ENCODE assay signal across 8 cellular contexts in genomic region chr1:67429011-67429527, GRCh38. TPM values are rescaled to one million over a fixed set of nuclear protein-coding genes. Genes with fewer than 3 reads are reported as not detected.
A peak's percentile ranks its signal among the peaks of the same experiment; 100 is the strongest.
DNase-seq lines count a peak whose midpoint lies in the region; ATAC-seq and TF ChIP-seq lines count a peak whose summit lies in the region.

No MANE protein-coding gene starts in this region.

- H3K9me3 Mint-ChIP-seq in HFFc6 (no peaks in the 10 kb centered on the region), endodermal cell (no peaks in the 10 kb centered on the region)
- H3K9me3 Mint-ChIP-seq in activated CD4-positive, alpha-beta T cell treated with anti-CD3 and anti-CD28 coated beads, Interleukin-2, amount 10 ng/mL, durations not matched to agents 7 days and 5 days: no peaks in the 10 kb centered on the region

- H3K27me3 Mint-ChIP-seq in HFFc6 (ENCODE audit: insufficient read depth) (peaks cover 2% of the 10 kb centered on the region; the same call in 1 of the 2 replicates), endodermal cell (ENCODE audit: insufficient read depth) (peaks cover 4% of the 10 kb centered on the region)
- H3K27me3 Mint-ChIP-seq in activated CD4-positive, alpha-beta T cell treated with anti-CD3 and anti-CD28 coated beads, Interleukin-2, amount 10 ng/mL, durations not matched to agents 7 days and 5 days: no peaks in the 10 kb centered on the region

- peaks cover 54% of the 10 kb centered on the region for H3K79me2 ChIP-seq in neural cell (replicated peaks; ENCODE audit: insufficient read depth, low read length)

- peak overlapping the region; percentile 98 for H3K4me3 ChIP-seq in AG09309 (ENCODE audit: control insufficient read depth, low read depth, low read length)
- peak overlapping the region; percentile 98 for H3K4me3 ChIP-seq in endodermal cell (ENCODE audit: low read length)
- peak overlapping the region; percentile 72 for H3K4me3 ChIP-seq in neural cell (ENCODE audit: low read length)
- H3K4me3 ChIP-seq in testis: peak overlapping the region; percentile 89 to 91

- peak overlapping the region; percentile 90 for H3K9ac ChIP-seq in endodermal cell (ENCODE audit: extremely low read depth, low read length, poor library complexity, severe bottlenecking)
- peak overlapping the region; percentile 74 for H3K9ac ChIP-seq in neural cell (ENCODE audit: low read length)

- POLR2A ChIA-PET in activated CD4-positive, alpha-beta T cell treated with anti-CD3 and anti-CD28 coated beads, Interleukin-2, amount 10 ng/mL, durations not matched to agents 7 days and 5 days (lab: Charles Lee): interaction anchor here (0.6 to 1.0 kb wide), 3 partner anchors 26 to 93 kb away, joined by 3 to 4 read pairs (median 4); no protein-coding TSS in a partner anchor

- H3K4me1 Mint-ChIP-seq in HFFc6 (ENCODE audit: low read depth) (peaks cover 66% of the 10 kb centered on the region), endodermal cell (peaks cover 24% of the 10 kb centered on the region)
- peaks cover 59% of the 10 kb centered on the region for H3K4me1 Mint-ChIP-seq in activated CD4-positive, alpha-beta T cell treated with anti-CD3 and anti-CD28 coated beads, Interleukin-2, amount 10 ng/mL, durations not matched to agents 7 days and 5 days

- H3K4me1 ChIP-seq in endodermal cell (ENCODE audit: control insufficient read depth, insufficient read depth, low read length) (no peaks in the 10 kb centered on the region), testis (peaks cover 9% of the 10 kb centered on the region)

- DNase-seq in AG09309 (ENCODE audit: low read depth): no peak
- no peak for DNase-seq in HFFc6
- DNase-seq in activated CD4-positive, alpha-beta T cell treated with anti-CD3 and anti-CD28 coated beads, Interleukin-2, amount 10 ng/mL, durations not matched to agents 7 days and 5 days: peak; percentile 35
- no peak for DNase-seq in endodermal cell
- peak; percentile 28 for DNase-seq in testis

- H3K27me3 ChIP-seq in endodermal cell (ENCODE audit: control insufficient read depth, insufficient read depth, low read length, poor library complexity, severe bottlenecking): no peaks in the 10 kb centered on the region
- H3K27me3 ChIP-seq in neural cell (ENCODE audit: insufficient read depth, low read depth, low read length): no peaks in the 10 kb centered on the region
- H3K27me3 ChIP-seq in testis: no peaks in the 10 kb centered on the region

- no peak for TF ChIP-seq EP300 in neural cell (conservative IDR thresholded peaks at IDR 0.05; ENCODE audit: poor library complexity, severe bottlenecking)

- peaks cover 35% of the 10 kb centered on the region for H4K20me1 ChIP-seq in neural cell (ENCODE audit: insufficient read depth)

- CTCF ChIA-PET in activated CD4-positive, alpha-beta T cell treated with anti-CD3 and anti-CD28 coated beads, Interleukin-2, amount 10 ng/mL, durations not matched to agents 7 days and 5 days (lab: Charles Lee): interaction anchor here (0.7 to 2.0 kb wide), 7 partner anchors 10 to 441 kb away, joined by 3 to 6 read pairs (median 4); no protein-coding TSS in a partner anchor

- no peak for TF ChIP-seq POLR2A in testis (IDR thresholded peaks at IDR 0.05)

- H3K9me3 ChIP-seq in endodermal cell (ENCODE audit: control insufficient read depth, low read length): no peaks in the 10 kb centered on the region
- no peaks in the 10 kb centered on the region for H3K9me3 ChIP-seq in neural cell (ENCODE audit: low read length)
- H3K9me3 ChIP-seq in testis: no peaks in the 10 kb centered on the region

- H3K4me2 ChIP-seq in neural cell (ENCODE audit: low read length): peak overlapping the region; percentile 87

- WGBS in endodermal cell (ENCODE audit: insufficient coverage in 1 of 2, insufficient read length in 1 of 2), 2 experiments: 0 to 2% methylated on average over 10 to 25 of the region's 25 CpGs
- 1% methylated on average over 25 of the region's 25 CpGs for WGBS in testis, 2 donors

- TF ChIP-seq CTCF in AG09309 (IDR thresholded peaks at IDR 0.05; ENCODE audit: control insufficient read depth, insufficient read depth, low read depth, low read length, missing control alignments) (no peak), HFFc6 (IDR thresholded peaks at IDR 0.05) (no peak), endodermal cell (conservative IDR thresholded peaks at IDR 0.05) (no peak), neural cell (IDR thresholded peaks at IDR 0.05; ENCODE audit: poor library complexity, severe bottlenecking) (no peak), testis (IDR thresholded peaks at IDR 0.05) (no peak)

- peak; percentile 8 for TF ChIP-seq RAD21 in neural cell (conservative IDR thresholded peaks at IDR 0.05)

- peaks cover 28% of the 10 kb centered on the region for H3K36me3 ChIP-seq in endodermal cell (ENCODE audit: control insufficient read depth, insufficient read depth, low read length)
- H3K36me3 ChIP-seq in neural cell (ENCODE audit: insufficient read depth, low read length): peaks cover 8% of the 10 kb centered on the region
- H3K36me3 ChIP-seq in testis (ENCODE audit: low read depth, missing control alignments): no peaks in the 10 kb centered on the region

- H3K27ac ChIP-seq in endodermal cell (ENCODE audit: low read depth, low read length) (no peak overlapping the region), neural cell (ENCODE audit: low read length) (peak overlapping the region; percentile 80), testis (peak overlapping the region; percentile 93)

- H3K27ac Mint-ChIP-seq in HFFc6: peak overlapping the region; percentile 99
- peak overlapping the region; percentile 99 for H3K27ac Mint-ChIP-seq in activated CD4-positive, alpha-beta T cell treated with anti-CD3 and anti-CD28 coated beads, Interleukin-2, amount 10 ng/mL, durations not matched to agents 7 days and 5 days
- peak overlapping the region; percentile 85 for H3K27ac Mint-ChIP-seq in endodermal cell

- no peak for ATAC-seq in HG02840 (IDR thresholded peaks at IDR 0.05; ENCODE audit: low FRiP score, unreplicated experiment)
- no peak for ATAC-seq in GM21786 (IDR thresholded peaks at IDR 0.05; ENCODE audit: unreplicated experiment)

- intact Hi-C loops in testis (cut with DNase I; ENCODE audit: low total_unique reads): no loop called here

- peaks cover 55% of the 10 kb centered on the region for H3K36me3 Mint-ChIP-seq in HFFc6 (ENCODE audit: low read depth)
- H3K36me3 Mint-ChIP-seq in activated CD4-positive, alpha-beta T cell treated with anti-CD3 and anti-CD28 coated beads, Interleukin-2, amount 10 ng/mL, durations not matched to agents 7 days and 5 days (ENCODE audit: low read depth): peaks cover 55% of the 10 kb centered on the region
- peaks cover 43% of the 10 kb centered on the region for H3K36me3 Mint-ChIP-seq in endodermal cell (ENCODE audit: low read depth)

- H2AFZ ChIP-seq in neural cell (ENCODE audit: low read depth, low read length): no peak overlapping the region

- H3F3A ChIP-seq in neural cell (ENCODE audit: insufficient read depth, low read length, poor library complexity, severe bottlenecking): no peaks in the 10 kb centered on the region

- no peaks in the 10 kb centered on the region for H3K9me2 ChIP-seq in neural cell (ENCODE audit: insufficient read depth, low read length)

- H3K4me3 Mint-ChIP-seq in HFFc6 (peak overlapping the region; percentile 97), endodermal cell (peak overlapping the region; percentile 98)
- H3K4me3 Mint-ChIP-seq in activated CD4-positive, alpha-beta T cell treated with anti-CD3 and anti-CD28 coated beads, Interleukin-2, amount 10 ng/mL, durations not matched to agents 7 days and 5 days: peak overlapping the region; percentile 93

TF ChIP-seq in neural cell, 6 proteins besides CTCF, POLR2A, EP300 and RAD21:
- TF ChIP-seq SMC3 (conservative IDR thresholded peaks at IDR 0.05; ENCODE audit: poor library complexity) (no peak), MXI1 (conservative IDR thresholded peaks at IDR 0.05; ENCODE audit: poor library complexity, severe bottlenecking) (peak; percentile 99), POLR2AphosphoS5 (IDR thresholded peaks at IDR 0.05) (no peak)
TF ChIP-seq in neural cell: peak in this region for 1.

RNA-seq across cellular contexts. Expression of gene SERBP1, which starts 1.1 kb away (rescaled TPM):
- total RNA-seq in HFFc6 (2021; fragmentation: NEBNext Ultra II Directional; extraction: Animal tissue kit (Norgen Biotek cat#: 25700)): 100 to 1,000 TPM; 192 to 263 (median 242) TPM
- total RNA-seq in activated CD4-positive, alpha-beta T cell treated with anti-CD3 and anti-CD28 coated beads, Interleukin-2, amount 10 ng/mL, durations not matched to agents 7 days and 5 days: 100 to 1,000 TPM; 245 to 253 TPM
- total RNA-seq in endodermal cell (100 to 1,000 TPM; 312 to 331 TPM), testis (100 to 1,000 TPM; 180 to 185 TPM)
- 328 TPM for polyA plus RNA-seq in endodermal cell (2013, experiment 1 of 2)
- polyA plus RNA-seq in endodermal cell (2013, experiment 2 of 2): 302 TPM
- polyA plus RNA-seq in neural cell (128 and 150 TPM in 2 replicates), testis (ENCODE audit: insufficient read depth, low read depth, low replicate concordance) (237 TPM)
- 179 and 211 TPM in 2 replicates for polyA minus RNA-seq in neural cell

Comparison
In these comparisons a context has a peak if more than half of its experiments do, and no peak if none do; other contexts are left out.
1. DNase-seq: peak in activated CD4-positive, alpha-beta T cell treated with anti-CD3 and anti-CD28 coated beads, Interleukin-2, amount 10 ng/mL, durations not matched to agents 7 days and 5 days (single experiment) and testis (single experiment); none in AG09309 (single experiment), HFFc6 (single experiment) and endodermal cell (single experiment).
2. Peak in every context shown above with its lines, with median percentiles within 50 percentile points of each other: H3K4me3 ChIP-seq, H3K27ac Mint-ChIP-seq and H3K4me3 Mint-ChIP-seq.